In the genomic region with DNA sequence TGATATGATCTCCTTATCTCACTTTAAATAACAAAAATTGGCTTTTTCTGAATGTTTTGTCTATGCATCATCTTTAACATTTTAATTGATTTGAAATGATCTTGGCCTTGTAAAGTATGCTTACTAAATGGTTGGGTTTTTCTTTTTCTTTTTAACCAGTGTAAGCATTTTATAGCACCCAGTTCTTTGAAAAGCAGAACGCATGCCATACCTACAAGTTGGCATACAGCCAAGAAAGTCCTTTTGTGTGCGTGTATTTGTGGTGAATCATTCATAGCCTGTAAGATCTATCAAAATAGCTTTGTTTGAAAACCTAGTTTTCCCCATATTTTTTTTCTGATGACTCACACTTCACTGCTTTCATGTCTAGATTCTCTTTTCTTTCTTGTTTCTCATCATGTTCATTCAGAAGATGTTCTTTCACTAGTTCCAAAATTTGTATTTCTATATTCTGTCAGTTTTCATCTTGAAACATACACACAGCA, we compare ENCODE assay signal across 9 cellular contexts. TPM values are rescaled to one million over a fixed set of nuclear protein-coding genes. Genes with fewer than 3 reads are reported as not detected.
DNase-seq lines count a peak whose midpoint lies in the region; ATAC-seq and TF ChIP-seq lines count a peak whose summit lies in the region.
"Had no signal": no experiment of that assay in that cellular context is flagged by ENCODE, and none has a peak within 500 bp of the region (broad histone marks: within the 10 kb centered on the region; RNA-seq: fewer than 3 reads in every experiment).

No MANE protein-coding gene starts in this region.

- H3K4me3 ChIP-seq in trophoblast cell (ENCODE audit: low read depth, low read length) (no peak overlapping the region), heart left ventricle (no peak overlapping the region), dorsolateral prefrontal cortex (no peak overlapping the region)
- H3K4me3 ChIP-seq: skin epidermis had no signal

- H3K27ac ChIP-seq in trophoblast cell (ENCODE audit: low read depth, low read length), result no peak overlapping the region
- no peak overlapping the region for H3K27ac ChIP-seq in heart left ventricle
- H3K27ac ChIP-seq in dorsolateral prefrontal cortex, result no peak overlapping the region
- H3K27ac ChIP-seq: skin epidermis had no signal

- TF ChIP-seq CTCF in heart left ventricle (IDR thresholded peaks at IDR 0.05), result no peak
- no peak for TF ChIP-seq CTCF in dorsolateral prefrontal cortex (IDR thresholded peaks at IDR 0.05 in 54 of 56, conservative IDR thresholded peaks at IDR 0.05 in 2 of 56; ENCODE audit: low read depth in 1 of 56, partially characterized antibody in 56 of 56)

- H3K18ac ChIP-seq in trophoblast cell (ENCODE audit: low read length), result no peak overlapping the region

- no peak overlapping the region for H2AFZ ChIP-seq in trophoblast cell (ENCODE audit: insufficient read depth, low read length, poor library complexity)

- H3K9me3 ChIP-seq in trophoblast cell (ENCODE audit: insufficient read depth, low read depth, low read length), result no peaks in the 10 kb centered on the region
- no peaks in the 10 kb centered on the region for H3K9me3 ChIP-seq in heart left ventricle

- no CpG with 5 or more reads among the region's 2 CpGs for WGBS in trophoblast cell (ENCODE audit: extremely low coverage, insufficient coverage, insufficient read length)
- WGBS in heart left ventricle, 4 donors, result 22 to 33% (median 24%) methylated on average over 2 of the region's 2 CpGs

- H2BK120ac ChIP-seq in trophoblast cell (ENCODE audit: insufficient read depth, low read length, poor library complexity), result no peak overlapping the region

- H4K8ac ChIP-seq in trophoblast cell (ENCODE audit: low read depth, low read length), result no peak overlapping the region

- H3K23ac ChIP-seq in trophoblast cell (ENCODE audit: low read length), result no peak overlapping the region

- no peak overlapping the region for H3K4me2 ChIP-seq in trophoblast cell (ENCODE audit: low read length)

- H4K12ac ChIP-seq in trophoblast cell (ENCODE audit: low read depth, low read length), result no peak overlapping the region

- H3K9ac ChIP-seq in trophoblast cell (ENCODE audit: low read length), result no peak overlapping the region

- no peaks in the 10 kb centered on the region for H3K4me1 ChIP-seq in trophoblast cell (ENCODE audit: control insufficient read depth in 1 of 2, insufficient read depth in 2 of 2, low read length in 2 of 2)
- H3K4me1 ChIP-seq in heart left ventricle, result peaks cover 0 to 42% (median 8%) of the 10 kb centered on the region in 12 donors

- H2AK5ac ChIP-seq in trophoblast cell (ENCODE audit: low read length), result no peak overlapping the region

- DNase-seq in NCI-H82 (lab: John Stamatoyannopoulos, UW), result peak; percentile 26
- no peak for DNase-seq in NCI-H82 treated with DMSO at 0.1 percent for 48 hours (lab: John Stamatoyannopoulos, UW; ENCODE audit: unreplicated experiment)
- peak; percentile 46 for DNase-seq in NCI-H2029 (lab: John Stamatoyannopoulos, UW)
- DNase-seq in amniotic stem cell (lab: John Stamatoyannopoulos, UW), result peak; percentile 24
- peak; percentile 24 to 70 for DNase-seq in trophoblast cell
- DNase-seq in globus pallidus (ENCODE audit: low spot score), result no peak
- DNase-seq in heart left ventricle, result no peak
- DNase-seq in dorsolateral prefrontal cortex, result no peak

- H3K4ac ChIP-seq in trophoblast cell (ENCODE audit: low read depth, low read length), result no peak overlapping the region

- no peak overlapping the region for H2BK12ac ChIP-seq in trophoblast cell (ENCODE audit: low read length)

- no peak overlapping the region for H3K14ac ChIP-seq in trophoblast cell (ENCODE audit: low read length)

- H3K27me3 ChIP-seq in trophoblast cell (ENCODE audit: insufficient read depth, low read length) (no peaks in the 10 kb centered on the region), heart left ventricle (no peaks in the 10 kb centered on the region), dorsolateral prefrontal cortex (peaks cover 0 to 11% (median 0%) of the 10 kb centered on the region in 45 donors)

- H4K91ac ChIP-seq in trophoblast cell (ENCODE audit: low read depth, low read length), result no peak overlapping the region

- intact Hi-C loops in heart left ventricle (cut with DNase I) (loop anchor here in 3 of 10 donors (10.0 kb wide), 2 partner anchors 92 to 202 kb away; a partner anchor contains a TSS), dorsolateral prefrontal cortex (cut with DNase I) (loop anchor here in 1 of 2 donors (10.0 kb wide), 1 partner anchor 62 kb away; no protein-coding TSS in a partner anchor)

- TF ChIP-seq POLR2A in heart left ventricle (IDR thresholded peaks at IDR 0.05), result no peak

- peaks cover 10% of the 10 kb centered on the region for H3K79me1 ChIP-seq in trophoblast cell (ENCODE audit: low read length)

- H2BK5ac ChIP-seq in trophoblast cell (ENCODE audit: low read depth, low read length, poor library complexity), result no peak overlapping the region

- H3K79me2 ChIP-seq in trophoblast cell (ENCODE audit: control insufficient read depth, insufficient read depth, low read length, poor library complexity), result peaks cover 6% of the 10 kb centered on the region

- ATAC-seq in heart left ventricle, result no peak

- H3K36me3 ChIP-seq in trophoblast cell (ENCODE audit: control insufficient read depth in 1 of 2, insufficient read depth in 2 of 2, low read length in 2 of 2) (no peaks in the 10 kb centered on the region), heart left ventricle (no peaks in the 10 kb centered on the region)

RNA-seq across cellular contexts. Expression of a gene that starts 4.1 kb away (rescaled TPM):
- 17.3 and 18.1 TPM in 2 replicates for polyA plus RNA-seq in trophoblast cell (2013)
- total RNA-seq in heart left ventricle (10 to 100 TPM; 19.6 to 35.0 (median 27.5) TPM), dorsolateral prefrontal cortex (10 to 100 TPM in 91 of 120 experiments, 1 to 10 TPM in 29; 4.8 to 70.5 (median 16.2) TPM)
- 10 to 100 TPM in 1 of 2 donors, 1 to 10 TPM in 1; 8.0 to 15.7 TPM for polyA plus RNA-seq in heart left ventricle

Comparison
In these comparisons a context has a peak if more than half of its experiments do, and no peak if none do; other contexts are left out.
1. DNase-seq: peak in NCI-H82 (single experiment), NCI-H2029 (single experiment), amniotic stem cell (single experiment) and trophoblast cell (2 of 2); none in NCI-H82 treated with DMSO at 0.1 percent for 48 hours (single experiment), globus pallidus (single experiment), heart left ventricle (0 of 5) and dorsolateral prefrontal cortex (0 of 10).